In genomic region chr12:72522411-72522810, GRCh38 we compare ENCODE assay signal across 15 cellular contexts.
A peak's percentile ranks its signal among the peaks of the same experiment; 100 is the strongest.
DNase-seq lines count a peak whose midpoint lies in the region; ATAC-seq and TF ChIP-seq lines count a peak whose summit lies in the region.
"Had no signal": no experiment of that assay in that cellular context is flagged by ENCODE, and none has a peak within 500 bp of the region (broad histone marks: within the 10 kb centered on the region; RNA-seq: fewer than 3 reads in every experiment).

No MANE protein-coding gene starts in this region.

- 66% methylated on average over 1 of the region's 1 CpG for WGBS in smooth muscle cell (ENCODE audit: low lambda C conversion rate)

- H3F3A ChIP-seq in smooth muscle cell (ENCODE audit: low read depth): no peaks in the 10 kb centered on the region

- BruUV-seq in OCI-LY7 (replicated peaks; lab: Mats Ljungman, UMichigan): no TSS peak

- H3K36me3 ChIP-seq in OCI-LY7 (ENCODE audit: insufficient read depth, low read length) (no peaks in the 10 kb centered on the region), smooth muscle cell (ENCODE audit: low read depth) (no peaks in the 10 kb centered on the region)
- H3K36me3 ChIP-seq: HAP-1 had no signal

- H4K20me1 ChIP-seq in OCI-LY7 (ENCODE audit: insufficient read depth, low read length): no peaks in the 10 kb centered on the region
- no peaks in the 10 kb centered on the region for H4K20me1 ChIP-seq in smooth muscle cell (ENCODE audit: low read depth)

- H3K9me3 ChIP-seq in OCI-LY7 (ENCODE audit: low read length): no peaks in the 10 kb centered on the region
- no peaks in the 10 kb centered on the region for H3K9me3 ChIP-seq in smooth muscle cell (replicated peaks; ENCODE audit: low read depth)
- H3K9me3 ChIP-seq: HAP-1 had no signal

- intact Hi-C loops in OCI-LY7 (cut with micrococcal nuclease; ENCODE audit: unreplicated experiment): no loop called here

- H2AFZ ChIP-seq in OCI-LY7 (ENCODE audit: low read length) (peak overlapping the region; percentile 97; the same call in 1 of the 2 replicates), smooth muscle cell (ENCODE audit: low read depth) (peak overlapping the region; percentile 79)

- H3K79me2 ChIP-seq in OCI-LY7 (ENCODE audit: insufficient read depth, low read depth, low read length): no peaks in the 10 kb centered on the region
- H3K79me2 ChIP-seq in smooth muscle cell (ENCODE audit: low read depth): no peaks in the 10 kb centered on the region

- no peaks in the 10 kb centered on the region for H3K9me2 ChIP-seq in OCI-LY7 (ENCODE audit: insufficient read depth, low read length)

- DNase-seq in EH (ENCODE audit: low read depth) (peak; percentile 34), OCI-LY7 (ENCODE audit: low spot score) (no peak), fibroblast of villous mesenchyme (ENCODE audit: low read depth) (peak; percentile 31), smooth muscle cell (lab: John Stamatoyannopoulos, UW; ENCODE audit: unreplicated experiment) (no peak), substantia nigra (lab: John Stamatoyannopoulos, UW) (no peak)
- no peak for DNase-seq in stimulated activated CD4-positive, alpha-beta T cell treated with anti-CD3 and anti-CD28 coated beads, Interleukin-4, amount 100 ng/mL, for 24 hours
- DNase-seq: C1 segment of cervical spinal cord; CD4-positive, CD25-positive, alpha-beta regulatory T cell; CD8-positive, alpha-beta memory T cell; COR-L47; DMS 273 treated with DMSO at 0.1 percent for 48 hours; DMS53; DND-41 had no signal

- H3K4me3 ChIP-seq in OCI-LY7 (ENCODE audit: low read depth, low read length, poor library complexity, severe bottlenecking) (no peak overlapping the region), fibroblast of villous mesenchyme (ENCODE audit: low read depth, low read length) (no peak overlapping the region), smooth muscle cell (no peak overlapping the region)
- H3K4me3 ChIP-seq: HAP-1 had no signal

- ATAC-seq in HG02885 (IDR thresholded peaks at IDR 0.05; ENCODE audit: poor library complexity, unreplicated experiment): no peak

- TF ChIP-seq CTCF in OCI-LY7 (conservative IDR thresholded peaks at IDR 0.05; ENCODE audit: low read length): no peak
- TF ChIP-seq CTCF in fibroblast of villous mesenchyme (IDR thresholded peaks at IDR 0.05; ENCODE audit: insufficient read depth, low read depth, low read length): no peak
- TF ChIP-seq CTCF in smooth muscle cell (IDR thresholded peaks at IDR 0.05; ENCODE audit: borderline replicate concordance, insufficient read depth, poor library complexity, severe bottlenecking): no peak

- H3K27ac ChIP-seq in OCI-LY7 (ENCODE audit: low read depth, low read length, poor library complexity, severe bottlenecking) (no peak overlapping the region), smooth muscle cell (ENCODE audit: low read depth) (no peak overlapping the region), substantia nigra (ENCODE audit: low read depth, low read length, poor library complexity, severe bottlenecking) (no peak overlapping the region)

- POLR2A ChIA-PET in OCI-LY7 (lab: Charles Lee): interaction anchor here (1.0 kb wide), 1 partner anchor 20 kb away, joined by 3 read pairs; no protein-coding TSS in a partner anchor

- no peaks in the 10 kb centered on the region for H3K27me3 ChIP-seq in smooth muscle cell (ENCODE audit: low read depth)

- peak overlapping the region; percentile 60; the same call in 1 of the 2 replicates for H3K4me2 ChIP-seq in OCI-LY7 (ENCODE audit: low read length)
- no peak overlapping the region for H3K4me2 ChIP-seq in smooth muscle cell

- no peak overlapping the region for H3K9ac ChIP-seq in smooth muscle cell (ENCODE audit: low read depth)

- H3K4me1 ChIP-seq in OCI-LY7 (ENCODE audit: insufficient read depth, low read length, poor library complexity, severe bottlenecking): peaks cover 28% of the 10 kb centered on the region
- peaks cover 7% of the 10 kb centered on the region for H3K4me1 ChIP-seq in smooth muscle cell (ENCODE audit: low read depth)

- CTCF ChIA-PET in OCI-LY7 (lab: Charles Lee; ENCODE audit: unreplicated experiment): no interaction called here

Comparison
In these comparisons a context has a peak if more than half of its experiments do, and no peak if none do; other contexts are left out.
1. DNase-seq: peak in EH (single experiment) and fibroblast of villous mesenchyme (single experiment); none in OCI-LY7 (single experiment), smooth muscle cell (single experiment), substantia nigra (0 of 49) and stimulated activated CD4-positive, alpha-beta T cell treated with anti-CD3 and anti-CD28 coated beads, Interleukin-4, amount 100 ng/mL, for 24 hours (single experiment).